22 cellular contexts compared by ENCODE assay signal in the genomic region with DNA sequence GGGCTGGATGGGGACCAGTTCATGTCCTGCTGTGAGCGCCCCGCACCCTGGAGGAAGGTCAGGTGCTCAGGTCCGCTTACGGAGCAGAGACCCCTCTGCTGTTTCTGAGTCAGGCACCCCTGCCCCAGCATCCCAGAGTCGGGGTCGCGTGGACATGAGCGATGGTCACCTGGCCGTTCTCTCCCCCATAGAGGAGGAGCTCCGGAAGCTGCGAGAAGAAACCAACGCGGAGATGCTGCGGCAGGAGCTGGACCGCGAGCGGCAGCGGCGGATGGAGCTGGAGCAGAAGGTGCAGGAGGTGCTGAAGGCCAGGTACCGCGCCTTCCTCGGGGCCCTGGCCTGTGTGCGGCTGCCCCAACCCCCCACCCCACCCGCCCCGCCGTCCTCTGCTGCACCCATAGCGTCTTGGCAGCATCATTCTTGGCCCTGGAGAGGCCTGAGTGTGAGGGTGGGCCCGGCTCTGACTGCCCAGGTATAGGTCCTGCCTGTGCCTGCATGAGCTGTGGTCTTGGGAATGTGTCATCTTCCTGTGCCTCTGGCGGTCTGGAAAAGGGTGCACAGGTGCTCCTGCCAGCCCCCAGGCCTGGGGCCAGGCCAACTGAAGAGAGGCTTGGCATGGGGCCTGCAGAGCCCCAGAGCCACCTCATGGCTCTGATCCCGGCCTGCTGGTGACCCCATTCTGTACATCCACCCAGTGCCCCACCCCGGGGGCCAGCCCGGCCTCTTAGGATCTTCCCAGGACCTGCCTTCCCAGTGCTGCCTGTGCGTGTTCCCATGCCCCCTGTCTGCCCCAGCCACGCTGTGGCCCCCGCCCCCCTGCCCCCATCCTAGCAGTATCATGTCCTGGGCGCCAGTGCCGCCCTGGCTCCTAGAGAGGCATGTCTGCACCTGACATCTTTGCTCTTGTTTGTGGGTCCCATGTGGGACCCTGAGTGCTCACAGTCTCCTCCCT.
"Had no signal": no experiment of that assay in that cellular context is flagged by ENCODE, and none has a peak within 500 bp of the region (broad histone marks: within the 10 kb centered on the region; RNA-seq: fewer than 3 reads in every experiment).

No MANE protein-coding gene starts in this region.

- H3K27ac Mint-ChIP-seq: activated CD8-positive, alpha-beta T cell treated with anti-CD3 and anti-CD28 coated beads, Interleukin-2, amount 10 ng/mL, durations not matched to agents 7 days and 5 days; WTC11 had no signal

- ATAC-seq: activated CD8-positive, alpha-beta T cell treated with anti-CD3 and anti-CD28 coated beads, Interleukin-2, amount 10 ng/mL, durations not matched to agents 7 days and 5 days; left colon; natural killer cell; psoas muscle; sciatic nerve; WTC11 had no signal

- H3K4me3 ChIP-seq: esophagus muscularis mucosa, lung, psoas muscle, spleen, upper lobe of left lung had no signal

- H3K4me3 Mint-ChIP-seq: activated CD8-positive, alpha-beta T cell treated with anti-CD3 and anti-CD28 coated beads, Interleukin-2, amount 10 ng/mL, durations not matched to agents 7 days and 5 days; activated naive CD4-positive, alpha-beta T cell treated with anti-CD3 and anti-CD28 coated beads for 36 hours; brain; immature natural killer cell; natural killer cell; WTC11 had no signal

- H3K36me3 Mint-ChIP-seq: natural killer cell, WTC11 had no signal

- H3K9me3 ChIP-seq: esophagus muscularis mucosa, psoas muscle, spleen, upper lobe of left lung had no signal

- H3K9me3 Mint-ChIP-seq: activated naive CD4-positive, alpha-beta T cell treated with anti-CD3 and anti-CD28 coated beads for 36 hours; brain; immature natural killer cell; natural killer cell; WTC11 had no signal

- H3K27ac ChIP-seq: esophagus muscularis mucosa, psoas muscle, spleen, upper lobe of left lung had no signal

- H3K27me3 ChIP-seq: esophagus muscularis mucosa, spleen, upper lobe of left lung had no signal

- DNase-seq: activated CD4-positive, alpha-beta T cell treated with anti-CD3 and anti-CD28 coated beads for 48 hours; activated CD8-positive, alpha-beta memory T cell treated with anti-CD3 and anti-CD28 coated beads, Interleukin-2, amount 50 U/mL, for 48 hours; activated CD8-positive, alpha-beta T cell treated with anti-CD3 and anti-CD28 coated beads, Interleukin-2, amount 10 ng/mL, durations not matched to agents 7 days and 5 days; activated naive CD4-positive, alpha-beta T cell treated with anti-CD3 and anti-CD28 coated beads for 36 hours; amygdala; cerebellar nuclear complex; glutamatergic neuron; immature natural killer cell; left colon; natural killer cell; occipital lobe; psoas muscle; spleen; stimulated activated CD4-positive, alpha-beta T cell treated with anti-CD3 and anti-CD28 coated beads, Interleukin-1b, Interleukin-23, amount 100 ng/mL, for 48 hours; stimulated activated naive CD4-positive, alpha-beta T cell; T-helper 1 cell had no signal
